ENCODE assay signal across 20 cellular contexts in genomic region chr2:220192994-220193753, GRCh38.
A peak's percentile ranks its signal among the peaks of the same experiment; 100 is the strongest.
DNase-seq lines count a peak whose midpoint lies in the region; ATAC-seq, FAIRE-seq and TF ChIP-seq lines count a peak whose summit lies in the region.
"Had no signal": no experiment of that assay in that cellular context is flagged by ENCODE, and none has a peak within 500 bp of the region (broad histone marks: within the 10 kb centered on the region; RNA-seq: fewer than 3 reads in every experiment).

No MANE protein-coding gene starts in this region.

- peak; percentile 60 for DNase-seq in Caki2 (ENCODE audit: low read depth)
- DNase-seq in HTR-8/SVneo (ENCODE audit: insufficient read length, low spot score): no peak
- peak; percentile 64 for DNase-seq in amniotic epithelial cell (ENCODE audit: low read depth)
- peak; percentile 47 for DNase-seq in iris pigment epithelial cell (ENCODE audit: low read depth)
- no peak for DNase-seq in coronary artery (ENCODE audit: low spot score)
- DNase-seq in H7: no peak
- DNase-seq: activated CD8-positive, alpha-beta T cell treated with anti-CD3 and anti-CD28 coated beads for 36 hours; activated naive CD8-positive, alpha-beta T cell treated with anti-CD3 and anti-CD28 coated beads, Interleukin-2, amount 10 ng/mL, durations not matched to agents 7 days and 5 days; activated T-cell treated with anti-CD3 and anti-CD28 coated beads, Interleukin-2, amount 50 U/mL, for 4 hours; effector memory CD4-positive, alpha-beta T cell; KBM-7; NCI-H1417; occipital lobe; stimulated activated CD4-positive, alpha-beta T cell treated with anti-CD3 and anti-CD28 coated beads, Interleukin-1b, Interleukin-23, amount 100 ng/mL, for 48 hours; T-helper 1 cell; WERI-Rb-1 had no signal

- H3K27ac ChIP-seq in gastroesophageal sphincter (no peak overlapping the region), coronary artery (no peak overlapping the region)
- H3K27ac ChIP-seq: WERI-Rb-1 had no signal

- H3K36me3 ChIP-seq in gastroesophageal sphincter (no peaks in the 10 kb centered on the region), H7 (replicated peaks; ENCODE audit: control insufficient read depth, insufficient read depth, low read length) (no peaks in the 10 kb centered on the region)
- H3K36me3 ChIP-seq: WERI-Rb-1 had no signal

- in situ Hi-C loops in Caki2 (cut with HindIII; ENCODE audit: low pct_unique_long_range_greater_than_20kb, low sequenced_read_pairs): no loop called here

- WGBS in gastroesophageal sphincter (ENCODE audit: low coverage in 1 of 2), 2 donors: 37 to 74% methylated on average over 2 to 3 of the region's 6 CpGs

- no peak for TF ChIP-seq CTCF in gastroesophageal sphincter (IDR thresholded peaks at IDR 0.05)
- TF ChIP-seq CTCF in coronary artery (IDR thresholded peaks at IDR 0.05): no peak

- H3K27me3 ChIP-seq in gastroesophageal sphincter: no peaks in the 10 kb centered on the region
- no peaks in the 10 kb centered on the region for H3K27me3 ChIP-seq in H7 (ENCODE audit: control insufficient read depth, insufficient read depth, low read length)

- peaks cover 0 to 12% (median 0%) of the 10 kb centered on the region in 3 donors for H3K9me3 ChIP-seq in gastroesophageal sphincter

- FAIRE-seq in HTR-8/SVneo (lab: Jason Lieb, UNC): peak; percentile 55

- TF ChIP-seq EP300 in gastroesophageal sphincter (IDR thresholded peaks at IDR 0.05): no peak

- ATAC-seq in gastroesophageal sphincter (no peak), HG03432 (IDR thresholded peaks at IDR 0.05; ENCODE audit: unreplicated experiment) (no peak)
- ATAC-seq: activated CD8-positive, alpha-beta T cell treated with anti-CD3 and anti-CD28 coated beads for 36 hours; activated T-cell treated with anti-CD3 and anti-CD28 coated beads, Interleukin-2, amount 50 U/mL, for 4 hours; left lobe of liver; sciatic nerve had no signal

- no peak overlapping the region for H3K4me3 ChIP-seq in gastroesophageal sphincter
- no peak overlapping the region for H3K4me3 ChIP-seq in coronary artery
- no peak overlapping the region for H3K4me3 ChIP-seq in H7 (ENCODE audit: insufficient read depth, low read depth, low read length)

- H3K4me1 ChIP-seq in gastroesophageal sphincter: no peaks in the 10 kb centered on the region

- no peak for TF ChIP-seq POLR2A in gastroesophageal sphincter (IDR thresholded peaks at IDR 0.05)

Comparison
In these comparisons a context has a peak if more than half of its experiments do, and no peak if none do; other contexts are left out.
1. DNase-seq: peak in Caki2 (single experiment), amniotic epithelial cell (single experiment) and iris pigment epithelial cell (single experiment); none in HTR-8/SVneo (single experiment), coronary artery (single experiment) and H7 (single experiment).